In genomic region chrX:118347131-118347530, GRCh38 we compare ENCODE assay signal across 8 cellular contexts. TPM values are rescaled to one million over a fixed set of nuclear protein-coding genes. Genes with fewer than 3 reads are reported as not detected.
A peak's percentile ranks its signal among the peaks of the same experiment; 100 is the strongest.
DNase-seq lines count a peak whose midpoint lies in the region; ATAC-seq, FAIRE-seq and TF ChIP-seq lines count a peak whose summit lies in the region.

No MANE protein-coding gene starts in this region.

- H3K9ac ChIP-seq in astrocyte (ENCODE audit: low read length) = peak overlapping the region; percentile 98

- no peaks in the 10 kb centered on the region for H3K36me3 ChIP-seq in astrocyte (ENCODE audit: insufficient read depth, low read length)
- H3K36me3 ChIP-seq in thyroid gland = no peaks in the 10 kb centered on the region

- H3K27me3 Mint-ChIP-seq in astrocyte (ENCODE audit: low read depth, unreplicated experiment) = no peaks in the 10 kb centered on the region

- FAIRE-seq in astrocyte (lab: Jason Lieb, UNC) = peak; percentile 86

- peak overlapping the region; percentile 95 for H3K4me3 Mint-ChIP-seq in astrocyte (ENCODE audit: unreplicated experiment)

- peak; percentile 32 for DNase-seq in Daoy (ENCODE audit: low read depth)
- DNase-seq in Kasumi-1 (lab: John Stamatoyannopoulos, UW) = peak; percentile 27 to 47
- peak; percentile 67 for DNase-seq in astrocyte (ENCODE audit: low read depth)
- DNase-seq in kidney glomerular epithelial cell (lab: John Stamatoyannopoulos, UW) = peak; percentile 60
- no peak for DNase-seq in thyroid gland
- no peak for DNase-seq in OCI-M2 (lab: John Stamatoyannopoulos, UW; ENCODE audit: unreplicated experiment)
- no peak for DNase-seq in NCI-H1436 (lab: John Stamatoyannopoulos, UW)

- H3K4me1 ChIP-seq in astrocyte (ENCODE audit: insufficient read depth, low read length) = peaks cover 12% of the 10 kb centered on the region
- H3K4me1 ChIP-seq in thyroid gland = peaks cover 0 to 3% of the 10 kb centered on the region in 2 donors

- H3K79me2 ChIP-seq in astrocyte (ENCODE audit: insufficient read depth, low read length) = peaks cover 57% of the 10 kb centered on the region

- H3K9me3 ChIP-seq in astrocyte (ENCODE audit: insufficient read depth, low read depth, low read length) (no peaks in the 10 kb centered on the region), thyroid gland (no peaks in the 10 kb centered on the region)

- H2AFZ ChIP-seq in astrocyte (ENCODE audit: low read depth, low read length) = no peak overlapping the region

- H3K27ac Mint-ChIP-seq in astrocyte (ENCODE audit: unreplicated experiment) = peak overlapping the region; percentile 92

- H3K27me3 ChIP-seq in astrocyte (ENCODE audit: insufficient read depth, low read length) (no peaks in the 10 kb centered on the region), thyroid gland (no peaks in the 10 kb centered on the region)

- no peaks in the 10 kb centered on the region for H3K36me3 Mint-ChIP-seq in astrocyte (ENCODE audit: low read depth, unreplicated experiment)

- intact Hi-C loops in thyroid gland (cut with DNase I) = no loop called here

- peaks cover 9% of the 10 kb centered on the region for H3K4me1 Mint-ChIP-seq in astrocyte (ENCODE audit: low read depth, unreplicated experiment)

- peak overlapping the region; percentile 93 for H3K4me3 ChIP-seq in astrocyte (ENCODE audit: insufficient read depth, low read depth, low read length)
- peak overlapping the region in 2 of 3 donors; percentile 44 to 76 for H3K4me3 ChIP-seq in thyroid gland (replicated peaks in 1 of 3)

- TF ChIP-seq POLR2A in thyroid gland (IDR thresholded peaks at IDR 0.05) = no peak

- TF ChIP-seq CTCF in astrocyte (IDR thresholded peaks at IDR 0.05; ENCODE audit: insufficient read depth, low read depth, low read length) (no peak), thyroid gland (IDR thresholded peaks at IDR 0.05) (no peak)

- peak overlapping the region; percentile 92 for H3K4me2 ChIP-seq in astrocyte (ENCODE audit: low read length)

- peaks cover 45% of the 10 kb centered on the region for H4K20me1 ChIP-seq in astrocyte (ENCODE audit: insufficient read depth, low read length)

- no peaks in the 10 kb centered on the region for H3K9me3 Mint-ChIP-seq in astrocyte (ENCODE audit: unreplicated experiment)

- H3K27ac ChIP-seq in astrocyte (ENCODE audit: low read depth, low read length) (peak overlapping the region; percentile 87), thyroid gland (peak overlapping the region in 2 of 3 donors; percentile 75 to 82)

- no peak for ATAC-seq in HG03342 (IDR thresholded peaks at IDR 0.05; ENCODE audit: unreplicated experiment)

- 4 to 8% methylated on average over 11 of the region's 11 CpGs for WGBS in thyroid gland, 2 donors

RNA-seq across cellular contexts. Expression of gene WDR44, which starts 1.2 kb away (rescaled TPM):
- 10.1 and 12.4 TPM in 2 replicates for total RNA-seq in Daoy (2014; rRNA removed; shearing (Covaris generic))
- total RNA-seq in astrocyte = 19.0 and 20.1 TPM in 2 replicates
- total RNA-seq in thyroid gland = 10 to 100 TPM; 18.8 to 24.0 (median 22.5) TPM

Comparison
In these comparisons a context has a peak if more than half of its experiments do, and no peak if none do; other contexts are left out.
1. DNase-seq: peak in Daoy (single experiment), Kasumi-1 (2 of 2), astrocyte (single experiment) and kidney glomerular epithelial cell (single experiment); none in thyroid gland (0 of 2), OCI-M2 (single experiment) and NCI-H1436 (single experiment).